ENCODE assay signal across 1 cellular context in genomic region chr19:40285353-40286234, GRCh38.
TF ChIP-seq lines count a peak whose summit lies in the region.

No MANE protein-coding gene starts in this region.

TF ChIP-seq in HepG2, 621 proteins besides CTCF, POLR2A, EP300 and RAD21 (continued from another document and continues in another):
- TF ChIP-seq, protein P1, sequence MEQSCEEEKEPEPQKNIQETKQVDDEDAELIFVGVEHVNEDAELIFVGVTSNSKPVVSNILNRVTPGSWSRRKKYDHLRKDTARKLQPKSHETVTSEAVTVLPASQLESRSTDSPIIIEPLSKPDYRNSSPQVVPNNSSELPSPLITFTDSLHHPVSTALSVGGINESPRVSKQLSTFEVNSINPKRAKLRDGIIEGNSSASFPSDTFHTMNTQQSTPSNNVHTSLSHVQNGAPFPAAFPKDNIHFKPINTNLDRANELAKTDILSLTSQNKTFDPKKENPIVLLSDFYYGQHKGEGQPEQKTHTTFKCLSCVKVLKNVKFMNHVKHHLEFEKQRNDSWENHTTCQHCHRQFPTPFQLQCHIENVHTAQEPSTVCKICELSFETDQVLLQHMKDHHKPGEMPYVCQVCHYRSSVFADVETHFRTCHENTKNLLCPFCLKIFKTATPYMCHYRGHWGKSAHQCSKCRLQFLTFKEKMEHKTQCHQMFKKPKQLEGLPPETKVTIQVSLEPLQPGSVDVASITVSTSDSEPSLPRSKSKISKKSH (CRISPR knock-in tag; IDR thresholded peaks at IDR 0.05; ENCODE audit: borderline replicate concordance) = no peak
- TF ChIP-seq, protein P2, sequence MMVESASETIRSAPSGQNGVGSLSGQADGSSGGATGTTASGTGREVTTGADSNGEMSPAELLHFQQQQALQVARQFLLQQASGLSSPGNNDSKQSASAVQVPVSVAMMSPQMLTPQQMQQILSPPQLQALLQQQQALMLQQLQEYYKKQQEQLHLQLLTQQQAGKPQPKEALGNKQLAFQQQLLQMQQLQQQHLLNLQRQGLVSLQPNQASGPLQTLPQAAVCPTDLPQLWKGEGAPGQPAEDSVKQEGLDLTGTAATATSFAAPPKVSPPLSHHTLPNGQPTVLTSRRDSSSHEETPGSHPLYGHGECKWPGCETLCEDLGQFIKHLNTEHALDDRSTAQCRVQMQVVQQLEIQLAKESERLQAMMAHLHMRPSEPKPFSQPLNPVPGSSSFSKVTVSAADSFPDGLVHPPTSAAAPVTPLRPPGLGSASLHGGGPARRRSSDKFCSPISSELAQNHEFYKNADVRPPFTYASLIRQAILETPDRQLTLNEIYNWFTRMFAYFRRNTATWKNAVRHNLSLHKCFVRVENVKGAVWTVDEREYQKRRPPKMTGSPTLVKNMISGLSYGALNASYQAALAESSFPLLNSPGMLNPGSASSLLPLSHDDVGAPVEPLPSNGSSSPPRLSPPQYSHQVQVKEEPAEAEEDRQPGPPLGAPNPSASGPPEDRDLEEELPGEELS (CRISPR knock-in tag; IDR thresholded peaks at IDR 0.05) = peak; percentile 53; the same call in 1 of the 2 replicates
- TF ChIP-seq ARNT (IDR thresholded peaks at IDR 0.05) (no peak), ELF4 (CRISPR knock-in tag; IDR thresholded peaks at IDR 0.05; ENCODE audit: borderline replicate concordance) (no peak), HOXA9 (CRISPR knock-in tag; IDR thresholded peaks at IDR 0.05; ENCODE audit: borderline replicate concordance) (no peak), ZNF878 (CRISPR knock-in tag; IDR thresholded peaks at IDR 0.05) (no peak), ZNF564 (CRISPR knock-in tag; IDR thresholded peaks at IDR 0.05) (no peak), FOXA3 (CRISPR knock-in tag; IDR thresholded peaks at IDR 0.05) (peak; percentile 90), PCBP2 (optimal IDR thresholded peaks at IDR 0.05; ENCODE audit: low read depth, low read length, poor library complexity, severe bottlenecking) (no peak), IRF2 (CRISPR knock-in tag; IDR thresholded peaks at IDR 0.05) (peak; percentile 39), ZNF816 (CRISPR knock-in tag; IDR thresholded peaks at IDR 0.05; ENCODE audit: borderline replicate concordance) (no peak), CEBPZ (IDR thresholded peaks at IDR 0.05; ENCODE audit: low read length) (no peak), SOX13 (IDR thresholded peaks at IDR 0.05) (no peak), SOX13 (CRISPR knock-in tag; conservative IDR thresholded peaks at IDR 0.05 in 1 of 2, IDR thresholded peaks at IDR 0.05 in 1 of 2) (no peak), ZFP36L2 (CRISPR knock-in tag; IDR thresholded peaks at IDR 0.05) (no peak), ZNF343 (CRISPR knock-in tag; IDR thresholded peaks at IDR 0.05) (no peak), KDM5A (IDR thresholded peaks at IDR 0.05; ENCODE audit: borderline replicate concordance, low read length) (no peak), ZNF253 (CRISPR knock-in tag; IDR thresholded peaks at IDR 0.05; ENCODE audit: borderline replicate concordance) (no peak), GPN1 (CRISPR knock-in tag; IDR thresholded peaks at IDR 0.05; ENCODE audit: borderline replicate concordance) (no peak), CREB1 (IDR thresholded peaks at IDR 0.05) (peak; percentile 88), CREB1 (CRISPR knock-in tag; IDR thresholded peaks at IDR 0.05) (peak; percentile 93), ATAD3A (CRISPR knock-in tag; IDR thresholded peaks at IDR 0.05) (no peak), HOXA7 (CRISPR knock-in tag; IDR thresholded peaks at IDR 0.05) (no peak), SMARCE1 (IDR thresholded peaks at IDR 0.05; ENCODE audit: borderline replicate concordance) (no peak), REPIN1 (CRISPR knock-in tag; IDR thresholded peaks at IDR 0.05; ENCODE audit: borderline replicate concordance, low read depth) (no peak), CREB3 (CRISPR knock-in tag; IDR thresholded peaks at IDR 0.05) (peak; percentile 53; the same call in 1 of the 2 replicates), ELF3 (CRISPR knock-in tag; IDR thresholded peaks at IDR 0.05) (peak; percentile 22; the same call in 1 of the 2 replicates), ZKSCAN1 (IDR thresholded peaks at IDR 0.05; ENCODE audit: low read length) (no peak), ZNF335 (CRISPR knock-in tag; IDR thresholded peaks at IDR 0.05) (peak; percentile 78; the same call in 1 of the 2 replicates), ZNF780A (CRISPR knock-in tag; IDR thresholded peaks at IDR 0.05) (no peak), RFX5 (IDR thresholded peaks at IDR 0.05; ENCODE audit: low read depth, low read length) (peak; percentile 55; the same call in 1 of the 2 replicates)
- TF ChIP-seq, protein P3, sequence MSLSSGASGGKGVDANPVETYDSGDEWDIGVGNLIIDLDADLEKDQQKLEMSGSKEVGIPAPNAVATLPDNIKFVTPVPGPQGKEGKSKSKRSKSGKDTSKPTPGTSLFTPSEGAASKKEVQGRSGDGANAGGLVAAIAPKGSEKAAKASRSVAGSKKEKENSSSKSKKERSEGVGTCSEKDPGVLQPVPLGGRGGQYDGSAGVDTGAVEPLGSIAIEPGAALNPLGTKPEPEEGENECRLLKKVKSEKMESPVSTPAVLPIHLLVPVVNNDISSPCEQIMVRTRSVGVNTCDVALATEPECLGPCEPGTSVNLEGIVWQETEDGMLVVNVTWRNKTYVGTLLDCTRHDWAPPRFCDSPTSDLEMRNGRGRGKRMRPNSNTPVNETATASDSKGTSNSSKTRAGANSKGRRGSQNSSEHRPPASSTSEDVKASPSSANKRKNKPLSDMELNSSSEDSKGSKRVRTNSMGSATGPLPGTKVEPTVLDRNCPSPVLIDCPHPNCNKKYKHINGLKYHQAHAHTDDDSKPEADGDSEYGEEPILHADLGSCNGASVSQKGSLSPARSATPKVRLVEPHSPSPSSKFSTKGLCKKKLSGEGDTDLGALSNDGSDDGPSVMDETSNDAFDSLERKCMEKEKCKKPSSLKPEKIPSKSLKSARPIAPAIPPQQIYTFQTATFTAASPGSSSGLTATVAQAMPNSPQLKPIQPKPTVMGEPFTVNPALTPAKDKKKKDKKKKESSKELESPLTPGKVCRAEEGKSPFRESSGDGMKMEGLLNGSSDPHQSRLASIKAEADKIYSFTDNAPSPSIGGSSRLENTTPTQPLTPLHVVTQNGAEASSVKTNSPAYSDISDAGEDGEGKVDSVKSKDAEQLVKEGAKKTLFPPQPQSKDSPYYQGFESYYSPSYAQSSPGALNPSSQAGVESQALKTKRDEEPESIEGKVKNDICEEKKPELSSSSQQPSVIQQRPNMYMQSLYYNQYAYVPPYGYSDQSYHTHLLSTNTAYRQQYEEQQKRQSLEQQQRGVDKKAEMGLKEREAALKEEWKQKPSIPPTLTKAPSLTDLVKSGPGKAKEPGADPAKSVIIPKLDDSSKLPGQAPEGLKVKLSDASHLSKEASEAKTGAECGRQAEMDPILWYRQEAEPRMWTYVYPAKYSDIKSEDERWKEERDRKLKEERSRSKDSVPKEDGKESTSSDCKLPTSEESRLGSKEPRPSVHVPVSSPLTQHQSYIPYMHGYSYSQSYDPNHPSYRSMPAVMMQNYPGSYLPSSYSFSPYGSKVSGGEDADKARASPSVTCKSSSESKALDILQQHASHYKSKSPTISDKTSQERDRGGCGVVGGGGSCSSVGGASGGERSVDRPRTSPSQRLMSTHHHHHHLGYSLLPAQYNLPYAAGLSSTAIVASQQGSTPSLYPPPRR (CRISPR knock-in tag; IDR thresholded peaks at IDR 0.05; ENCODE audit: borderline replicate concordance) = no peak
- TF ChIP-seq, protein P4, sequence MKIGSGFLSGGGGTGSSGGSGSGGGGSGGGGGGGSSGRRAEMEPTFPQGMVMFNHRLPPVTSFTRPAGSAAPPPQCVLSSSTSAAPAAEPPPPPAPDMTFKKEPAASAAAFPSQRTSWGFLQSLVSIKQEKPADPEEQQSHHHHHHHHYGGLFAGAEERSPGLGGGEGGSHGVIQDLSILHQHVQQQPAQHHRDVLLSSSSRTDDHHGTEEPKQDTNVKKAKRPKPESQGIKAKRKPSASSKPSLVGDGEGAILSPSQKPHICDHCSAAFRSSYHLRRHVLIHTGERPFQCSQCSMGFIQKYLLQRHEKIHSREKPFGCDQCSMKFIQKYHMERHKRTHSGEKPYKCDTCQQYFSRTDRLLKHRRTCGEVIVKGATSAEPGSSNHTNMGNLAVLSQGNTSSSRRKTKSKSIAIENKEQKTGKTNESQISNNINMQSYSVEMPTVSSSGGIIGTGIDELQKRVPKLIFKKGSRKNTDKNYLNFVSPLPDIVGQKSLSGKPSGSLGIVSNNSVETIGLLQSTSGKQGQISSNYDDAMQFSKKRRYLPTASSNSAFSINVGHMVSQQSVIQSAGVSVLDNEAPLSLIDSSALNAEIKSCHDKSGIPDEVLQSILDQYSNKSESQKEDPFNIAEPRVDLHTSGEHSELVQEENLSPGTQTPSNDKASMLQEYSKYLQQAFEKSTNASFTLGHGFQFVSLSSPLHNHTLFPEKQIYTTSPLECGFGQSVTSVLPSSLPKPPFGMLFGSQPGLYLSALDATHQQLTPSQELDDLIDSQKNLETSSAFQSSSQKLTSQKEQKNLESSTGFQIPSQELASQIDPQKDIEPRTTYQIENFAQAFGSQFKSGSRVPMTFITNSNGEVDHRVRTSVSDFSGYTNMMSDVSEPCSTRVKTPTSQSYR (CRISPR knock-in tag; IDR thresholded peaks at IDR 0.05; ENCODE audit: borderline replicate concordance) = no peak
- TF ChIP-seq, protein P5, sequence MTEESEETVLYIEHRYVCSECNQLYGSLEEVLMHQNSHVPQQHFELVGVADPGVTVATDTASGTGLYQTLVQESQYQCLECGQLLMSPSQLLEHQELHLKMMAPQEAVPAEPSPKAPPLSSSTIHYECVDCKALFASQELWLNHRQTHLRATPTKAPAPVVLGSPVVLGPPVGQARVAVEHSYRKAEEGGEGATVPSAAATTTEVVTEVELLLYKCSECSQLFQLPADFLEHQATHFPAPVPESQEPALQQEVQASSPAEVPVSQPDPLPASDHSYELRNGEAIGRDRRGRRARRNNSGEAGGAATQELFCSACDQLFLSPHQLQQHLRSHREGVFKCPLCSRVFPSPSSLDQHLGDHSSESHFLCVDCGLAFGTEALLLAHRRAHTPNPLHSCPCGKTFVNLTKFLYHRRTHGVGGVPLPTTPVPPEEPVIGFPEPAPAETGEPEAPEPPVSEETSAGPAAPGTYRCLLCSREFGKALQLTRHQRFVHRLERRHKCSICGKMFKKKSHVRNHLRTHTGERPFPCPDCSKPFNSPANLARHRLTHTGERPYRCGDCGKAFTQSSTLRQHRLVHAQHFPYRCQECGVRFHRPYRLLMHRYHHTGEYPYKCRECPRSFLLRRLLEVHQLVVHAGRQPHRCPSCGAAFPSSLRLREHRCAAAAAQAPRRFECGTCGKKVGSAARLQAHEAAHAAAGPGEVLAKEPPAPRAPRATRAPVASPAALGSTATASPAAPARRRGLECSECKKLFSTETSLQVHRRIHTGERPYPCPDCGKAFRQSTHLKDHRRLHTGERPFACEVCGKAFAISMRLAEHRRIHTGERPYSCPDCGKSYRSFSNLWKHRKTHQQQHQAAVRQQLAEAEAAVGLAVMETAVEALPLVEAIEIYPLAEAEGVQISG (CRISPR knock-in tag; IDR thresholded peaks at IDR 0.05) = peak; percentile 98
